ENCODE assay signal across 16 cellular contexts in genomic region chr21:40165671-40166070, GRCh38.
"Had no signal": no experiment of that assay in that cellular context is flagged by ENCODE, and none has a peak within 500 bp of the region (broad histone marks: within the 10 kb centered on the region; RNA-seq: fewer than 3 reads in every experiment).

No MANE protein-coding gene starts in this region.

- H3K4me3 Mint-ChIP-seq: activated CD8-positive, alpha-beta T cell treated with anti-CD3 and anti-CD28 coated beads for 36 hours; activated naive CD8-positive, alpha-beta T cell treated with anti-CD3 and anti-CD28 coated beads, Interleukin-2, amount 50 U/mL, for 24 hours; central memory CD8-positive, alpha-beta T cell; memory B cell; nephron; T-helper 2 cell treated with Interferon-gamma antibody and Interleukin-4, amounts not matched to agents 5 μg/mL and 100 μg/mL, for 36 hours had no signal

- H3K27me3 Mint-ChIP-seq: activated CD8-positive, alpha-beta T cell treated with anti-CD3 and anti-CD28 coated beads for 36 hours; central memory CD8-positive, alpha-beta T cell; memory B cell had no signal

- H3K27me3 ChIP-seq: ascending aorta, esophagus muscularis mucosa, pancreas had no signal

- H3K4me1 ChIP-seq: ascending aorta, esophagus muscularis mucosa, pancreas had no signal

- H3K4me1 Mint-ChIP-seq: activated naive CD8-positive, alpha-beta T cell treated with anti-CD3 and anti-CD28 coated beads, Interleukin-2, amount 50 U/mL, for 24 hours; central memory CD8-positive, alpha-beta T cell; memory B cell; nephron had no signal

- H3K36me3 ChIP-seq: ascending aorta, esophagus muscularis mucosa, pancreas had no signal

- H3K4me3 ChIP-seq: ascending aorta, esophagus muscularis mucosa, pancreas had no signal

- ATAC-seq: activated CD8-positive, alpha-beta T cell treated with anti-CD3 and anti-CD28 coated beads for 36 hours; activated naive CD8-positive, alpha-beta T cell treated with anti-CD3 and anti-CD28 coated beads, Interleukin-2, amount 50 U/mL, for 24 hours; left colon; pancreas had no signal

- H3K27ac ChIP-seq: ascending aorta, esophagus muscularis mucosa, pancreas had no signal

- H3K36me3 Mint-ChIP-seq: memory B cell had no signal

- H3K9me3 ChIP-seq: ascending aorta, esophagus muscularis mucosa, pancreas had no signal

- H3K9me3 Mint-ChIP-seq: activated CD8-positive, alpha-beta T cell treated with anti-CD3 and anti-CD28 coated beads for 36 hours; activated naive CD8-positive, alpha-beta T cell treated with anti-CD3 and anti-CD28 coated beads, Interleukin-2, amount 50 U/mL, for 24 hours; nephron had no signal

- H3K27ac Mint-ChIP-seq: activated CD8-positive, alpha-beta T cell treated with anti-CD3 and anti-CD28 coated beads for 36 hours; activated naive CD8-positive, alpha-beta T cell treated with anti-CD3 and anti-CD28 coated beads, Interleukin-2, amount 50 U/mL, for 24 hours; memory B cell; nephron; T-helper 2 cell treated with Interferon-gamma antibody and Interleukin-4, amounts not matched to agents 5 μg/mL and 100 μg/mL, for 36 hours had no signal

- DNase-seq: activated CD4-positive, alpha-beta T cell treated with anti-CD3 and anti-CD28 coated beads for 4 hours; activated CD8-positive, alpha-beta memory T cell treated with anti-CD3 and anti-CD28 coated beads, Interleukin-2, amount 50 U/mL, for 4 hours; activated CD8-positive, alpha-beta T cell treated with anti-CD3 and anti-CD28 coated beads for 36 hours; activated naive CD4-positive, alpha-beta T cell; activated naive CD8-positive, alpha-beta T cell treated with anti-CD3 and anti-CD28 coated beads, Interleukin-2, amount 50 U/mL, for 24 hours; hypothalamus; left colon; pancreas; stimulated activated CD4-positive, alpha-beta T cell treated with anti-CD3 and anti-CD28 coated beads, Interleukin-4, amount 100 ng/mL, for 4 hours; SW 1271 had no signal
